22 cellular contexts compared by ENCODE assay signal in the genomic region with DNA sequence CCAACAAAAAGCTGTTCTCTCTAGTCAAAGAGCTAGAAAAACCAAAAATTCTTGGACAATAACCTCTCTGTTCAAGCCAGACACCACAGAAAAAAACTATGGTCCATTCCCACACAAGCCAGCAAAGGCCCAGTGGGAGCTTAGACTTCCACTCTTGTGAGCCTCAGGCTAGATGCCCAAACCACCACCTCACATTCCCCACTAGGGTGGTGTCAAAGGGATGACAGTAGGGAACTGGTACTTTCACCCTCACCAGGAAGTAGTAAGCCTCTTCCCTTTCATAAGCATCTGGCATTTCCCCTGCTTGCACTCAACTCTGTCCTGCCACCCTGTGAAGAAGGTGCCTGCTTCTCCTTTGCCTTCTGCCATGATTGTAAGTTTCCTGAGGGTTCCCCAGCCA. TPM values are rescaled to one million over a fixed set of nuclear protein-coding genes. Genes with fewer than 3 reads are reported as not detected.
A peak's percentile ranks its signal among the peaks of the same experiment; 100 is the strongest.
DNase-seq lines count a peak whose midpoint lies in the region; ATAC-seq and TF ChIP-seq lines count a peak whose summit lies in the region.
"Had no signal": no experiment of that assay in that cellular context is flagged by ENCODE, and none has a peak within 500 bp of the region (broad histone marks: within the 10 kb centered on the region; RNA-seq: fewer than 3 reads in every experiment).

No MANE protein-coding gene starts in this region.

- no peaks in the 10 kb centered on the region for H3K79me2 ChIP-seq in HCT116 (ENCODE audit: insufficient read depth, low read length)

- H3K27ac ChIP-seq in HCT116 (ENCODE audit: low read depth, low read length) (no peak overlapping the region), prostate gland (no peak overlapping the region)
- H3K27ac ChIP-seq: Peyer's patch, SJSA1 had no signal

- TF ChIP-seq RAD21 in HCT116 (IDR thresholded peaks at IDR 0.05; ENCODE audit: low read depth): no peak

- CTCF ChIA-PET in HCT116 (lab: Charles Lee): interaction anchor here (1.8 kb wide), 1 partner anchor 210 kb away, joined by 6 read pairs; no protein-coding TSS in a partner anchor

- TF ChIP-seq POLR2A in HCT116 (IDR thresholded peaks at IDR 0.05; ENCODE audit: borderline replicate concordance, extremely low read depth, insufficient read depth, insufficient read length) (no peak), prostate gland (IDR thresholded peaks at IDR 0.05) (no peak)

- no peaks in the 10 kb centered on the region for H4K20me1 ChIP-seq in HCT116 (ENCODE audit: insufficient read depth)

- no peak for TF ChIP-seq CTCF in HCT116 (IDR thresholded peaks at IDR 0.05 in 2 of 3, conservative IDR thresholded peaks at IDR 0.05 in 1 of 3; ENCODE audit: borderline replicate concordance in 1 of 3, insufficient read depth in 1 of 3, low read depth in 2 of 3, low read length in 2 of 3)
- TF ChIP-seq CTCF in epithelial cell of esophagus (IDR thresholded peaks at IDR 0.05; ENCODE audit: insufficient read depth, low read depth, low read length, missing control alignments): no peak
- no peak for TF ChIP-seq CTCF in prostate gland (IDR thresholded peaks at IDR 0.05)

- ATAC-seq in HCT116: peak; percentile 68
- no peak for ATAC-seq in HG02973 (IDR thresholded peaks at IDR 0.05; ENCODE audit: unreplicated experiment)
- ATAC-seq: GM12878 had no signal

- intact Hi-C loops in HCT116 (cut with micrococcal nuclease): no loop called here
- intact Hi-C loops in activated T-helper 1 cell treated with anti-CD3 and anti-CD28 coated beads, Interleukin-12 subunit alpha, Interleukin-12 subunit beta, Interleukin-2, Interleukin-4 antibody, amounts not matched to agents 30 ng/mL and 10 ng/mL and 1 ng/mL, durations not matched to agents 14 hours and 24 hours and 36 hours (cut with micrococcal nuclease): no loop called here
- intact Hi-C loops in prostate gland (cut with DNase I): no loop called here

- H3K36me3 ChIP-seq in HCT116 (ENCODE audit: control insufficient read depth in 1 of 2, insufficient read depth in 2 of 2, low read length in 2 of 2): no peaks in the 10 kb centered on the region
- no peaks in the 10 kb centered on the region for H3K36me3 ChIP-seq in prostate gland
- H3K36me3 ChIP-seq: Peyer's patch, SJSA1 had no signal

- no peak overlapping the region for H3K4me3 ChIP-seq in HCT116 (replicated peaks in 1 of 2; ENCODE audit: low read depth in 1 of 2, low read length in 2 of 2)
- no peak overlapping the region for H3K4me3 ChIP-seq in epithelial cell of esophagus (ENCODE audit: low read length)
- no peak overlapping the region for H3K4me3 ChIP-seq in prostate gland
- H3K4me3 ChIP-seq: GM12878, Peyer's patch, SJSA1 had no signal

- H3K27me3 ChIP-seq in HCT116 (ENCODE audit: insufficient read depth, low read length) (no peaks in the 10 kb centered on the region), prostate gland (replicated peaks; ENCODE audit: insufficient read depth) (no peaks in the 10 kb centered on the region)
- H3K27me3 ChIP-seq: Peyer's patch, SJSA1 had no signal

- RAD21 ChIA-PET in HCT116 (lab: Charles Lee; ENCODE audit: low non-redundant PET in 1 of 2, low total read pairs in 2 of 2, uncharacterized antibody in 2 of 2, unreplicated experiment in 2 of 2): no interaction called here

- POLR2A ChIA-PET in HCT116 (lab: Charles Lee): no interaction called here

- DNase-seq in HCT116 (ENCODE audit: low read depth, low spot score) (no peak), NCI-H69 (lab: John Stamatoyannopoulos, UW) (peak; percentile 50), epithelial cell of esophagus (ENCODE audit: low read depth) (peak; percentile 9), NCI-H524 (lab: John Stamatoyannopoulos, UW) (no peak), prostate gland (ENCODE audit: low spot score) (no peak)
- no peak for DNase-seq in activated T-helper 1 cell treated with anti-CD3 and anti-CD28 coated beads, Interleukin-12 subunit alpha, Interleukin-12 subunit beta, Interleukin-2, Interleukin-4 antibody, amounts not matched to agents 30 ng/mL and 10 ng/mL and 1 ng/mL, durations not matched to agents 14 hours and 24 hours and 36 hours (ENCODE audit: low spot score)
- DNase-seq: CD4-positive, CD25-positive, alpha-beta regulatory T cell; COR-L47; DMS79; GOT3; KBM-7; NCI-H1092; NCI-H1436; NCI-H187 treated with DMSO at 0.1 percent for 48 hours; NCI-H2107; NCI-H774; NK-92 treated with Interleukin-12 subunit alpha and Interleukin-12 subunit beta, amount 100 ng/mL, for 24 hours; Peyer's patch had no signal

- peaks cover 4% of the 10 kb centered on the region for H3K27me3 Mint-ChIP-seq in activated T-helper 1 cell treated with anti-CD3 and anti-CD28 coated beads, Interleukin-12 subunit alpha, Interleukin-12 subunit beta, Interleukin-2, Interleukin-4 antibody, amounts not matched to agents 30 ng/mL and 10 ng/mL and 1 ng/mL, durations not matched to agents 14 hours and 24 hours and 36 hours (ENCODE audit: insufficient read depth)
- H3K27me3 Mint-ChIP-seq: CD4-positive, CD25-positive, alpha-beta regulatory T cell had no signal

- H3K36me3 Mint-ChIP-seq in activated T-helper 1 cell treated with anti-CD3 and anti-CD28 coated beads, Interleukin-12 subunit alpha, Interleukin-12 subunit beta, Interleukin-2, Interleukin-4 antibody, amounts not matched to agents 30 ng/mL and 10 ng/mL and 1 ng/mL, durations not matched to agents 14 hours and 24 hours and 36 hours (ENCODE audit: low read depth): no peaks in the 10 kb centered on the region
- H3K36me3 Mint-ChIP-seq: CD4-positive, CD25-positive, alpha-beta regulatory T cell had no signal

- no peaks in the 10 kb centered on the region for H3K4me1 Mint-ChIP-seq in activated T-helper 1 cell treated with anti-CD3 and anti-CD28 coated beads, Interleukin-12 subunit alpha, Interleukin-12 subunit beta, Interleukin-2, Interleukin-4 antibody, amounts not matched to agents 30 ng/mL and 10 ng/mL and 1 ng/mL, durations not matched to agents 14 hours and 24 hours and 36 hours (ENCODE audit: low read depth)
- H3K4me1 Mint-ChIP-seq: CD4-positive, CD25-positive, alpha-beta regulatory T cell had no signal

- H3K9me3 ChIP-seq in HCT116 (ENCODE audit: control insufficient read depth in 1 of 2, insufficient read depth in 1 of 2, low read depth in 1 of 2, low read length in 2 of 2) (no peaks in the 10 kb centered on the region), prostate gland (no peaks in the 10 kb centered on the region)
- H3K9me3 ChIP-seq: Peyer's patch, SJSA1 had no signal

- no peak overlapping the region for H3K4me2 ChIP-seq in HCT116 (ENCODE audit: low read length)

- H3K4me3 Mint-ChIP-seq in activated T-helper 1 cell treated with anti-CD3 and anti-CD28 coated beads, Interleukin-12 subunit alpha, Interleukin-12 subunit beta, Interleukin-2, Interleukin-4 antibody, amounts not matched to agents 30 ng/mL and 10 ng/mL and 1 ng/mL, durations not matched to agents 14 hours and 24 hours and 36 hours: no peak overlapping the region
- H3K4me3 Mint-ChIP-seq: CD4-positive, CD25-positive, alpha-beta regulatory T cell had no signal

- H3K9me2 ChIP-seq in HCT116 (ENCODE audit: insufficient read depth): peaks cover 5% of the 10 kb centered on the region; the same call in 1 of the 2 replicates

- H3K9ac ChIP-seq in HCT116 (ENCODE audit: low read length): no peak overlapping the region

- H3K27ac Mint-ChIP-seq in activated T-helper 1 cell treated with anti-CD3 and anti-CD28 coated beads, Interleukin-12 subunit alpha, Interleukin-12 subunit beta, Interleukin-2, Interleukin-4 antibody, amounts not matched to agents 30 ng/mL and 10 ng/mL and 1 ng/mL, durations not matched to agents 14 hours and 24 hours and 36 hours: no peak overlapping the region
- H3K27ac Mint-ChIP-seq: CD4-positive, CD25-positive, alpha-beta regulatory T cell had no signal

- BruUV-seq in HCT116 (replicated peaks; lab: Mats Ljungman, UMichigan): no TSS peak

- H3K9me3 Mint-ChIP-seq in activated T-helper 1 cell treated with anti-CD3 and anti-CD28 coated beads, Interleukin-12 subunit alpha, Interleukin-12 subunit beta, Interleukin-2, Interleukin-4 antibody, amounts not matched to agents 30 ng/mL and 10 ng/mL and 1 ng/mL, durations not matched to agents 14 hours and 24 hours and 36 hours: no peaks in the 10 kb centered on the region

- no peak overlapping the region for H2AFZ ChIP-seq in HCT116 (ENCODE audit: low read depth, low read length, poor library complexity, severe bottlenecking)

- peaks cover 0 to 4% of the 10 kb centered on the region in 2 experiments; a peak in 1 of 4 replicates for H3K4me1 ChIP-seq in HCT116 (ENCODE audit: control insufficient read depth in 1 of 2, insufficient read depth in 2 of 2, low read length in 2 of 2)
- H3K4me1 ChIP-seq in prostate gland (replicated peaks): no peaks in the 10 kb centered on the region
- H3K4me1 ChIP-seq: Peyer's patch, SJSA1 had no signal

TF ChIP-seq in HCT116, 20 proteins besides CTCF, POLR2A, EP300 and RAD21 (continues in another document):
- TF ChIP-seq SRF (IDR thresholded peaks at IDR 0.05; ENCODE audit: low read depth): no peak
- TF ChIP-seq, protein P1, sequence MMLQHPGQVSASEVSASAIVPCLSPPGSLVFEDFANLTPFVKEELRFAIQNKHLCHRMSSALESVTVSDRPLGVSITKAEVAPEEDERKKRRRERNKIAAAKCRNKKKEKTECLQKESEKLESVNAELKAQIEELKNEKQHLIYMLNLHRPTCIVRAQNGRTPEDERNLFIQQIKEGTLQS (IDR thresholded peaks at IDR 0.05): no peak
- no peak for TF ChIP-seq EGR1 (IDR thresholded peaks at IDR 0.05; ENCODE audit: low read depth)
- TF ChIP-seq JUND (IDR thresholded peaks at IDR 0.05): no peak
- TF ChIP-seq ELF1 (IDR thresholded peaks at IDR 0.05; ENCODE audit: borderline replicate concordance, low read depth): no peak

RNA-seq across cellular contexts. Expression of a gene that starts 58.4 kb away (rescaled TPM):
- total RNA-seq in HCT116 (2021; ENCODE audit: unreplicated experiment): 20.4 TPM
- polyA plus RNA-seq in HCT116 (2012): 7.2 and 7.9 TPM in 2 replicates
- total RNA-seq in activated T-helper 1 cell treated with anti-CD3 and anti-CD28 coated beads, Interleukin-12 subunit alpha, Interleukin-12 subunit beta, Interleukin-2, Interleukin-4 antibody, amounts not matched to agents 30 ng/mL and 10 ng/mL and 1 ng/mL, durations not matched to agents 14 hours and 24 hours and 36 hours: 1.8 and 2.3 TPM in 2 replicates
- 10 to 100 TPM; 12.1 to 24.3 TPM for total RNA-seq in prostate gland
- total RNA-seq: OCI-LY7 had no signal
- polyA plus RNA-seq: CD4-positive, CD25-positive, alpha-beta regulatory T cell had no signal

Comparison
In these comparisons a context has a peak if more than half of its experiments do, and no peak if none do; other contexts are left out.
1. DNase-seq: peak in NCI-H69 (single experiment) and epithelial cell of esophagus (single experiment); none in HCT116 (single experiment), activated T-helper 1 cell treated with anti-CD3 and anti-CD28 coated beads, Interleukin-12 subunit alpha, Interleukin-12 subunit beta, Interleukin-2, Interleukin-4 antibody, amounts not matched to agents 30 ng/mL and 10 ng/mL and 1 ng/mL, durations not matched to agents 14 hours and 24 hours and 36 hours (single experiment), NCI-H524 (0 of 2) and prostate gland (single experiment).